9 cellular contexts compared by ENCODE assay signal in genomic region chr2:136025057-136025973, GRCh38. TPM values are rescaled to one million over a fixed set of nuclear protein-coding genes. Genes with fewer than 3 reads are reported as not detected.
DNase-seq lines count a peak whose midpoint lies in the region; ATAC-seq, FAIRE-seq and TF ChIP-seq lines count a peak whose summit lies in the region.
"Had no signal": no experiment of that assay in that cellular context is flagged by ENCODE, and none has a peak within 500 bp of the region (broad histone marks: within the 10 kb centered on the region; RNA-seq: fewer than 3 reads in every experiment).

No MANE protein-coding gene starts in this region.

- H2AFZ ChIP-seq in OCI-LY1 (ENCODE audit: low read length) (no peak overlapping the region), keratinocyte (ENCODE audit: control insufficient read depth, low read length) (peak overlapping the region; percentile 65)

- no peaks in the 10 kb centered on the region for H3K36me3 ChIP-seq in OCI-LY1 (ENCODE audit: insufficient read depth, low read length)
- no peaks in the 10 kb centered on the region for H3K36me3 ChIP-seq in keratinocyte (ENCODE audit: control insufficient read depth in 2 of 2, extremely low read depth in 1 of 2, insufficient read depth in 2 of 2, low read length in 2 of 2)
- H3K36me3 ChIP-seq in small intestine (ENCODE audit: control insufficient read depth in 2 of 2, insufficient read depth in 2 of 2, low read length in 2 of 2), result no peaks in the 10 kb centered on the region

- ATAC-seq in HG02973 (IDR thresholded peaks at IDR 0.05; ENCODE audit: unreplicated experiment), result peak; percentile 57

- no peaks in the 10 kb centered on the region for H3K9me3 ChIP-seq in OCI-LY1 (ENCODE audit: low read length)
- H3K9me3 ChIP-seq in keratinocyte (ENCODE audit: control insufficient read depth, low read depth, low read length), result no peaks in the 10 kb centered on the region
- no peaks in the 10 kb centered on the region for H3K9me3 ChIP-seq in small intestine (ENCODE audit: control insufficient read depth, low read depth)

- H4K20me1 ChIP-seq in OCI-LY1 (ENCODE audit: insufficient read depth, low read length) (no peaks in the 10 kb centered on the region), keratinocyte (ENCODE audit: control insufficient read depth, extremely low read depth, insufficient read depth, low read length) (no peaks in the 10 kb centered on the region)

- H3K79me2 ChIP-seq in OCI-LY1 (ENCODE audit: insufficient read depth, low read length), result no peaks in the 10 kb centered on the region
- no peaks in the 10 kb centered on the region for H3K79me2 ChIP-seq in keratinocyte (ENCODE audit: control insufficient read depth, insufficient read depth, low read length)

- peak; percentile 66 for DNase-seq in DMS79 (lab: John Stamatoyannopoulos, UW)
- DNase-seq in cerebellum (ENCODE audit: low spot score), result peak; percentile 67
- DNase-seq in keratinocyte (ENCODE audit: low read depth, low spot score), result no peak
- peak; percentile 66 for DNase-seq in small intestine
- no peak for DNase-seq in HK-2 (ENCODE audit: unreplicated experiment)
- no peak for DNase-seq in RPMI8226

- H3K9me1 ChIP-seq in keratinocyte (ENCODE audit: control insufficient read depth, extremely low read depth, insufficient read depth, low read length), result no peaks in the 10 kb centered on the region

- H3K9me2 ChIP-seq in OCI-LY1 (ENCODE audit: low read depth, low read length), result no peaks in the 10 kb centered on the region

- H3K4me2 ChIP-seq in OCI-LY1 (ENCODE audit: low read length) (peak overlapping the region; percentile 62), keratinocyte (ENCODE audit: control insufficient read depth, extremely low read depth, insufficient read depth, low read depth, low read length) (peak overlapping the region; percentile 63)

- no peaks in the 10 kb centered on the region for H3K27me3 ChIP-seq in OCI-LY1 (ENCODE audit: insufficient read depth, low read length)
- H3K27me3 ChIP-seq in keratinocyte (ENCODE audit: control insufficient read depth, extremely low read depth, insufficient read depth, low read length), result no peaks in the 10 kb centered on the region
- H3K27me3 ChIP-seq in small intestine (ENCODE audit: control insufficient read depth in 2 of 2, insufficient read depth in 2 of 2, low read length in 2 of 2), result no peaks in the 10 kb centered on the region

- H3K9ac ChIP-seq in OCI-LY1 (ENCODE audit: low read length) (peak overlapping the region; percentile 29; the same call in 1 of the 2 replicates), keratinocyte (ENCODE audit: control insufficient read depth, extremely low read depth, insufficient read depth, low read length) (no peak overlapping the region)

- 39 to 47% (median 45%) methylated on average over 42 to 43 of the region's 43 CpGs for WGBS in small intestine, 3 donors

- H3K4me3 ChIP-seq in OCI-LY1 (ENCODE audit: low read depth, low read length, poor library complexity, severe bottlenecking) (peak overlapping the region; percentile 42), keratinocyte (ENCODE audit: control insufficient read depth in 2 of 3, extremely low read depth in 1 of 3, insufficient read depth in 2 of 3, low read depth in 1 of 3, low read length in 3 of 3) (peak overlapping the region in 1 of 3 experiments; percentile 11), small intestine (ENCODE audit: low read depth in 1 of 2, low read length in 2 of 2) (no peak overlapping the region)

- H3K27ac ChIP-seq in OCI-LY1 (ENCODE audit: low read depth, low read length, poor library complexity, severe bottlenecking), result peak overlapping the region; percentile 44
- no peak overlapping the region for H3K27ac ChIP-seq in keratinocyte (ENCODE audit: control insufficient read depth, insufficient read depth, low read length)
- no peak overlapping the region for H3K27ac ChIP-seq in small intestine (ENCODE audit: low read depth in 1 of 2, low read length in 1 of 2)

- H3F3A ChIP-seq in OCI-LY1 (ENCODE audit: insufficient read depth, low read length), result no peaks in the 10 kb centered on the region

- FAIRE-seq in keratinocyte (lab: Jason Lieb, UNC), result no peak
- no peak for FAIRE-seq in small intestine (lab: Jason Lieb, UNC)
- FAIRE-seq: endometrium had no signal

- dilution Hi-C loops in keratinocyte (cut with MboI; ENCODE audit: extremely low pct_ligation_motif_present, low sequenced_read_pairs), result no loop called here

- H3K4me1 ChIP-seq in OCI-LY1 (ENCODE audit: insufficient read depth, low read length, severe bottlenecking) (peaks cover 15% of the 10 kb centered on the region), keratinocyte (ENCODE audit: control insufficient read depth, extremely low read depth, insufficient read depth, low read length) (peaks cover 3% of the 10 kb centered on the region), small intestine (ENCODE audit: control insufficient read depth in 2 of 2, insufficient read depth in 1 of 2, low read depth in 1 of 2, low read length in 1 of 2) (peaks cover 0 to 2% of the 10 kb centered on the region in 2 donors)

- no peak for TF ChIP-seq CTCF in OCI-LY1 (IDR thresholded peaks at IDR 0.05; ENCODE audit: low read length)
- no peak for TF ChIP-seq CTCF in keratinocyte (optimal IDR thresholded peaks at IDR 0.05 in 1 of 3, IDR thresholded peaks at IDR 0.05 in 1 of 3, conservative IDR thresholded peaks at IDR 0.05 in 1 of 3; ENCODE audit: extremely low read depth in 1 of 3, insufficient read depth in 2 of 3, low read length in 3 of 3)

RNA-seq across cellular contexts. Expression of gene DARS1, which starts 39.9 kb away (rescaled TPM):
- total RNA-seq in cerebellum, result 57.9 TPM
- polyA plus RNA-seq in keratinocyte (78.3 to 129 TPM (median 80.3 TPM) in 3 replicates), small intestine (10 to 100 TPM; 27.8 to 38.3 (median 28.0) TPM)
- 189 TPM for polyA plus RNA-seq in keratinocyte (2011; ENCODE audit: low read depth)
- polyA plus RNA-seq in keratinocyte (2011; cell fraction: cytosol; rRNA removed), result 52.4 and 94.1 TPM in 2 replicates
- polyA plus RNA-seq in keratinocyte (2011; cell fraction: nucleus; rRNA removed), result 53.9 and 79.3 TPM in 2 replicates
- polyA plus RNA-seq in keratinocyte (2012; ENCODE audit: low replicate concordance), result 51.5 and 55.4 TPM in 2 replicates
- 21.0 to 88.2 TPM (median 42.4 TPM) in 3 replicates for polyA minus RNA-seq in keratinocyte
- 48.7 TPM for polyA minus RNA-seq in keratinocyte (2011; cell fraction: cytosol; rRNA and poly(A)+ RNA removed)
- 18.3 and 33.9 TPM in 2 replicates for polyA minus RNA-seq in keratinocyte (2011; cell fraction: nucleus; rRNA and poly(A)+ RNA removed)

Comparison
In these comparisons a context has a peak if more than half of its experiments do, and no peak if none do; other contexts are left out.
1. DNase-seq: peak in DMS79 (single experiment), cerebellum (single experiment) and small intestine (single experiment); none in keratinocyte (single experiment), HK-2 (single experiment) and RPMI8226 (single experiment).